Comparison of ENCODE assay signal across 5 cellular contexts in the genomic region with DNA sequence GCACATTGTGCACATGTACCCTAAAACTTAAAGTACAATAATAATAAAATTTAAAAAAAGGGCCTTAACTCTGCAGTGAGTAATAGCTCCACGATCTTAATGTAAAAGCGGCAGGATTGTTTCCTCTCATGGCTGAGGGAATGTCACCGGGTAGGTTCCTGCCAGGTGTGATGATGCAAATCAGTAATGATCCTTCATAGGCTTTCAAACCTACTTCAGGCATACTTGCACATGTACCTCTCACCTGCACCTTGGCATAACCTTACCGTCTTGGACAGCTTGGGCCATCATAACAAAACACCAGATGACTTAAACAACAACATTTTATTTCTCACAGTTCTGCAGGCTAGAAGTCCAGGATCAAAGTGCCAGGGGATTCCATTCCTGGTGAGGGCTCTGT. TPM values are rescaled to one million over a fixed set of nuclear protein-coding genes. Genes with fewer than 3 reads are reported as not detected.
"Had no signal": no experiment of that assay in that cellular context is flagged by ENCODE, and none has a peak within 500 bp of the region (broad histone marks: within the 10 kb centered on the region; RNA-seq: fewer than 3 reads in every experiment).

No MANE protein-coding gene starts in this region.

RNA-seq across cellular contexts. Expression of a gene that starts 39.7 kb away (rescaled TPM):
- total RNA-seq: activated B cell treated with CpG ODN at 0.5 μM for 24 hours; activated CD4-positive, alpha-beta memory T cell treated with anti-CD3 and anti-CD28 coated beads, Interleukin-2, amount 10 ng/mL, durations not matched to agents 7 days and 5 days; activated CD8-positive, alpha-beta memory T cell treated with anti-CD3 and anti-CD28 coated beads, Interleukin-2, amount 10 ng/mL, durations not matched to agents 7 days and 5 days; activated CD8-positive, alpha-beta T cell treated with anti-CD3 and anti-CD28 coated beads, Interleukin-2, amount 10 ng/mL, durations not matched to agents 7 days and 5 days; activated naive CD8-positive, alpha-beta T cell treated with anti-CD3 and anti-CD28 coated beads, Interleukin-2, amount 10 ng/mL, durations not matched to agents 7 days and 5 days had no signal
